In the genomic region with DNA sequence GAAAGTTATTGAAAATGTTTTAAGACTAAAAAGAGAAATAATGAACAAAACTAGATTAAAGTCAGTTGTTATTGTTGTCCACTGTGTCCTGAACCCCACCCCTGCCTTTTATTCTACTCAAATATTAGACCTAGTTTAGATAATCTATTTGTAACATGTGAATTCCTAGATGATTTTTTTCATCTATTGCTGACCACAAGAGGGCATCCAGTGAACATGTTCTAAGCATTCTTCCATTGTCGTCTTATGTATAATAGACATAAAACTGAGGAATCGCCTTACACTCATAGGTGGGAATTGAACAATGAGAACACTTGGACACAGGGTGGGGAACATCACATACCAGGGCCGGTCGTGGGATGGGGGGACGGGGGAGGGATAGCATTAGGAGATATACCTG, we compare ENCODE assay signal across 10 cellular contexts. TPM values are rescaled to one million over a fixed set of nuclear protein-coding genes. Genes with fewer than 3 reads are reported as not detected.
A peak's percentile ranks its signal among the peaks of the same experiment; 100 is the strongest.
DNase-seq lines count a peak whose midpoint lies in the region; ATAC-seq, FAIRE-seq and TF ChIP-seq lines count a peak whose summit lies in the region.
"Had no signal": no experiment of that assay in that cellular context is flagged by ENCODE, and none has a peak within 500 bp of the region (broad histone marks: within the 10 kb centered on the region; RNA-seq: fewer than 3 reads in every experiment).

No MANE protein-coding gene starts in this region.

- BruUV-seq in Caco-2 (replicated peaks; lab: Mats Ljungman, UMichigan): no TSS peak

- no peak overlapping the region for H2AFZ ChIP-seq in astrocyte (ENCODE audit: low read depth, low read length)

- H3K27me3 ChIP-seq in Caco-2 (replicated peaks; ENCODE audit: control insufficient read depth, insufficient read depth, low read length): no peaks in the 10 kb centered on the region
- H3K27me3 ChIP-seq in astrocyte (ENCODE audit: insufficient read depth, low read length): no peaks in the 10 kb centered on the region
- no peaks in the 10 kb centered on the region for H3K27me3 ChIP-seq in liver (ENCODE audit: control insufficient read depth in 4 of 4, insufficient read depth in 4 of 4, low read length in 3 of 4)
- H3K27me3 ChIP-seq in thyroid gland: no peaks in the 10 kb centered on the region

- H3K36me3 ChIP-seq in Caco-2 (ENCODE audit: control insufficient read depth, insufficient read depth, low read length) (no peaks in the 10 kb centered on the region), astrocyte (ENCODE audit: insufficient read depth, low read length) (no peaks in the 10 kb centered on the region), liver (ENCODE audit: control insufficient read depth in 4 of 4, insufficient read depth in 3 of 4, low read depth in 1 of 4, low read length in 3 of 4) (peaks cover 0 to 2% (median 0%) of the 10 kb centered on the region in 4 donors), thyroid gland (no peaks in the 10 kb centered on the region)

- intact Hi-C loops in Caco-2 (cut with micrococcal nuclease; ENCODE audit: unreplicated experiment): loop anchor here (10.0 kb wide), 1 partner anchor 341 kb away; no protein-coding TSS in a partner anchor
- intact Hi-C loops in thyroid gland (cut with DNase I): no loop called here

- H3K79me2 ChIP-seq in astrocyte (ENCODE audit: insufficient read depth, low read length): no peaks in the 10 kb centered on the region

- FAIRE-seq in astrocyte (lab: Jason Lieb, UNC): peak; percentile 59
- FAIRE-seq: GM18507 had no signal

- H3K4me1 ChIP-seq in Caco-2: no peaks in the 10 kb centered on the region
- no peaks in the 10 kb centered on the region for H3K4me1 ChIP-seq in astrocyte (ENCODE audit: insufficient read depth, low read length)
- H3K4me1 ChIP-seq in liver (ENCODE audit: control insufficient read depth in 4 of 4, insufficient read depth in 4 of 4, low read length in 3 of 4): no peaks in the 10 kb centered on the region
- H3K4me1 ChIP-seq in thyroid gland: no peaks in the 10 kb centered on the region

- TF ChIP-seq RAD21 in Ishikawa (IDR thresholded peaks at IDR 0.05; ENCODE audit: low read depth) (0 out of 2 replicates have a peak, but pooled peaks have one; percentile 28), liver (IDR thresholded peaks at IDR 0.05) (peak; percentile 40 to 70)

- no peak for ATAC-seq in HG02840 (IDR thresholded peaks at IDR 0.05; ENCODE audit: low FRiP score, unreplicated experiment)

- no peaks in the 10 kb centered on the region for H3K4me1 Mint-ChIP-seq in Caco-2 (ENCODE audit: low read depth, unreplicated experiment)
- no peaks in the 10 kb centered on the region for H3K4me1 Mint-ChIP-seq in astrocyte (ENCODE audit: low read depth, unreplicated experiment)
- H3K4me1 Mint-ChIP-seq in activated CD4-positive, alpha-beta T cell treated with anti-CD3 and anti-CD28 coated beads, Interleukin-2, amount 10 ng/mL, durations not matched to agents 7 days and 5 days: no peaks in the 10 kb centered on the region
- H3K4me1 Mint-ChIP-seq: activated naive CD4-positive, alpha-beta T cell treated with anti-CD3 and anti-CD28 coated beads, Interleukin-2, amount 50 U/mL, for 24 hours had no signal

- H3K36me3 Mint-ChIP-seq in Caco-2 (ENCODE audit: insufficient read depth, unreplicated experiment): no peaks in the 10 kb centered on the region
- no peaks in the 10 kb centered on the region for H3K36me3 Mint-ChIP-seq in astrocyte (ENCODE audit: low read depth, unreplicated experiment)
- peaks cover 2% of the 10 kb centered on the region for H3K36me3 Mint-ChIP-seq in activated CD4-positive, alpha-beta T cell treated with anti-CD3 and anti-CD28 coated beads, Interleukin-2, amount 10 ng/mL, durations not matched to agents 7 days and 5 days (ENCODE audit: low read depth)

- TF ChIP-seq POLR2A in thyroid gland (IDR thresholded peaks at IDR 0.05): no peak

- no peak for TF ChIP-seq EP300 in Ishikawa (IDR thresholded peaks at IDR 0.05; ENCODE audit: borderline replicate concordance)

- H3K4me3 Mint-ChIP-seq in Caco-2 (ENCODE audit: unreplicated experiment): no peak overlapping the region
- no peak overlapping the region for H3K4me3 Mint-ChIP-seq in astrocyte (ENCODE audit: unreplicated experiment)
- no peak overlapping the region for H3K4me3 Mint-ChIP-seq in activated CD4-positive, alpha-beta T cell treated with anti-CD3 and anti-CD28 coated beads, Interleukin-2, amount 10 ng/mL, durations not matched to agents 7 days and 5 days
- H3K4me3 Mint-ChIP-seq: activated naive CD4-positive, alpha-beta T cell treated with anti-CD3 and anti-CD28 coated beads, Interleukin-2, amount 50 U/mL, for 24 hours had no signal

- CTCF ChIA-PET in Caco-2 (lab: Charles Lee): no interaction called here
- CTCF ChIA-PET in activated CD4-positive, alpha-beta T cell treated with anti-CD3 and anti-CD28 coated beads, Interleukin-2, amount 10 ng/mL, durations not matched to agents 7 days and 5 days (lab: Charles Lee): no interaction called here

- H4K20me1 ChIP-seq in astrocyte (ENCODE audit: insufficient read depth, low read length): no peaks in the 10 kb centered on the region

- H3K27ac Mint-ChIP-seq in Caco-2 (ENCODE audit: unreplicated experiment) (no peak overlapping the region), astrocyte (ENCODE audit: unreplicated experiment) (no peak overlapping the region)
- H3K27ac Mint-ChIP-seq in activated CD4-positive, alpha-beta T cell treated with anti-CD3 and anti-CD28 coated beads, Interleukin-2, amount 10 ng/mL, durations not matched to agents 7 days and 5 days: no peak overlapping the region
- H3K27ac Mint-ChIP-seq: activated naive CD4-positive, alpha-beta T cell treated with anti-CD3 and anti-CD28 coated beads, Interleukin-2, amount 50 U/mL, for 24 hours had no signal

- POLR2A ChIA-PET in Caco-2 (lab: Charles Lee): no interaction called here
- POLR2A ChIA-PET in activated CD4-positive, alpha-beta T cell treated with anti-CD3 and anti-CD28 coated beads, Interleukin-2, amount 10 ng/mL, durations not matched to agents 7 days and 5 days (lab: Charles Lee): no interaction called here

- H3K9ac ChIP-seq in astrocyte (ENCODE audit: low read length): no peak overlapping the region
- H3K9ac ChIP-seq in liver (ENCODE audit: low read depth in 1 of 2, low read length in 2 of 2): no peak overlapping the region

- no peaks in the 10 kb centered on the region for H3K27me3 Mint-ChIP-seq in Caco-2 (ENCODE audit: insufficient read depth, unreplicated experiment)
- no peaks in the 10 kb centered on the region for H3K27me3 Mint-ChIP-seq in astrocyte (ENCODE audit: low read depth, unreplicated experiment)
- H3K27me3 Mint-ChIP-seq in activated CD4-positive, alpha-beta T cell treated with anti-CD3 and anti-CD28 coated beads, Interleukin-2, amount 10 ng/mL, durations not matched to agents 7 days and 5 days: no peaks in the 10 kb centered on the region
- H3K27me3 Mint-ChIP-seq: activated naive CD4-positive, alpha-beta T cell treated with anti-CD3 and anti-CD28 coated beads, Interleukin-2, amount 50 U/mL, for 24 hours had no signal

- H3K9me3 Mint-ChIP-seq in Caco-2 (ENCODE audit: unreplicated experiment): no peaks in the 10 kb centered on the region
- H3K9me3 Mint-ChIP-seq in astrocyte (ENCODE audit: unreplicated experiment): no peaks in the 10 kb centered on the region
- no peaks in the 10 kb centered on the region for H3K9me3 Mint-ChIP-seq in activated CD4-positive, alpha-beta T cell treated with anti-CD3 and anti-CD28 coated beads, Interleukin-2, amount 10 ng/mL, durations not matched to agents 7 days and 5 days
- H3K9me3 Mint-ChIP-seq: activated naive CD4-positive, alpha-beta T cell treated with anti-CD3 and anti-CD28 coated beads, Interleukin-2, amount 50 U/mL, for 24 hours had no signal

- H3K4me3 ChIP-seq in Caco-2 (ENCODE audit: low read depth, low read length) (no peak overlapping the region), astrocyte (ENCODE audit: insufficient read depth, low read depth, low read length) (no peak overlapping the region), liver (ENCODE audit: low read depth in 1 of 3, low read length in 3 of 3) (no peak overlapping the region), thyroid gland (replicated peaks in 1 of 3) (no peak overlapping the region)

- TF ChIP-seq CTCF in Caco-2 (IDR thresholded peaks at IDR 0.05; ENCODE audit: insufficient read depth in 1 of 2, low read depth in 1 of 2, low read length in 1 of 2, severe bottlenecking in 1 of 2, unreplicated experiment in 1 of 2): peak; percentile 20 to 37
- TF ChIP-seq CTCF in astrocyte (IDR thresholded peaks at IDR 0.05; ENCODE audit: insufficient read depth, low read depth, low read length): peak; percentile 21
- peak; percentile 9 for TF ChIP-seq CTCF in liver (IDR thresholded peaks at IDR 0.05; ENCODE audit: low read depth, low read length, missing input control)
- TF ChIP-seq CTCF in thyroid gland (IDR thresholded peaks at IDR 0.05): peak in 3 of 6 experiments; percentile 22 to 40 (median 36)

- WGBS in liver: 78% methylated on average over 5 of the region's 5 CpGs
- 38 to 43% methylated on average over 5 of the region's 5 CpGs for WGBS in thyroid gland, 2 donors

- no peak overlapping the region for H3K4me2 ChIP-seq in astrocyte (ENCODE audit: low read length)

- no peak for DNase-seq in Caco-2
- DNase-seq in astrocyte (ENCODE audit: low read depth): peak; percentile 6
- DNase-seq in activated CD4-positive, alpha-beta T cell treated with anti-CD3 and anti-CD28 coated beads, Interleukin-2, amount 10 ng/mL, durations not matched to agents 7 days and 5 days: no peak
- DNase-seq in stimulated activated CD4-positive, alpha-beta T cell treated with anti-CD3 and anti-CD28 coated beads, Interleukin-4, amount 100 ng/mL, for 1 hour: no peak
- no peak for DNase-seq in thyroid gland

- H3K27ac ChIP-seq in astrocyte (ENCODE audit: low read depth, low read length) (no peak overlapping the region), liver (ENCODE audit: low read depth in 1 of 2, low read length in 2 of 2) (no peak overlapping the region), thyroid gland (no peak overlapping the region)

- no peaks in the 10 kb centered on the region for H3K9me3 ChIP-seq in Caco-2
- no peaks in the 10 kb centered on the region for H3K9me3 ChIP-seq in astrocyte (ENCODE audit: insufficient read depth, low read depth, low read length)
- H3K9me3 ChIP-seq in liver (ENCODE audit: control insufficient read depth in 4 of 4, low read length in 3 of 4): no peaks in the 10 kb centered on the region
- H3K9me3 ChIP-seq in thyroid gland: no peaks in the 10 kb centered on the region

TF ChIP-seq in liver, 16 proteins besides CTCF, POLR2A, EP300 and RAD21 (continues in another document):
- TF ChIP-seq HNF4A (conservative IDR thresholded peaks at IDR 0.05): no peak

RNA-seq across cellular contexts. Expression of gene HPRT1, which starts 36.4 kb away (rescaled TPM):
- 48.0 and 50.2 TPM in 2 replicates for total RNA-seq in Caco-2 (2022)
- total RNA-seq in astrocyte: 20.2 and 20.6 TPM in 2 replicates
- 10 to 100 TPM in 1 of 2 donors, 1 to 10 TPM in 1; 5.7 to 18.4 TPM for total RNA-seq in liver
- 10 to 100 TPM; 11.4 to 12.7 TPM for polyA plus RNA-seq in liver
- total RNA-seq in activated CD4-positive, alpha-beta T cell treated with anti-CD3 and anti-CD28 coated beads, Interleukin-2, amount 10 ng/mL, durations not matched to agents 7 days and 5 days: 10 to 100 TPM; 77.4 to 77.8 TPM
- 10 to 100 TPM; 13.4 to 29.2 (median 21.2) TPM for total RNA-seq in thyroid gland

RNA-seq across cellular contexts. Expression of gene PHF6, which starts 50.5 kb away (rescaled TPM):
- total RNA-seq in Caco-2 (2022) (21.2 and 22.3 TPM in 2 replicates), astrocyte (34.9 and 39.3 TPM in 2 replicates), liver (10 to 100 TPM in 1 of 2 donors, 1 to 10 TPM in 1; 8.0 to 17.5 TPM), thyroid gland (10 to 100 TPM; 19.6 to 31.8 (median 21.2) TPM)
- 1 to 10 TPM; 2.8 to 3.8 TPM for polyA plus RNA-seq in liver
- total RNA-seq in activated CD4-positive, alpha-beta T cell treated with anti-CD3 and anti-CD28 coated beads, Interleukin-2, amount 10 ng/mL, durations not matched to agents 7 days and 5 days: 10 to 100 TPM; 35.1 to 43.0 TPM
